19 cellular contexts compared by ENCODE assay signal in the genomic region with DNA sequence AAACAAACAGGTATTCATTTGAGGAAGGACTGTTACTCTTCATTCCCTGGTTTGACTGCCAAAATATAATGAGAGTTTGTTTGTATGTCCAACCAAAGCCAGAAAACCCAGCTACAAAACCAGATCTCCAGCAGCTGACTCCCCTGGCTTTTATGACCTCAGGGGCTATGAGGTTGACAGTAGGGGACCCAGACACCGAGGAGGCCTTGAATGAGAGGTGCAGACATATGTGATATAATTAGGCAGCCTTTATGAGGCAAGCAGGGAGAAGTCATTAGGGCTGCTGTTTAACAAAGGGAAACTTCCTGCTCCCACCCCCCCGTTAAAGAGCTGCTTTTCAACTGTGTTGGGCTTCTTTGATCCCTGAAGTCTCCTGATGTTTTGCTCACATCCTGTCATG.
"Had no signal": no experiment of that assay in that cellular context is flagged by ENCODE, and none has a peak within 500 bp of the region (broad histone marks: within the 10 kb centered on the region; RNA-seq: fewer than 3 reads in every experiment).

No MANE protein-coding gene starts in this region.

- H3K36me3 ChIP-seq: esophagus muscularis mucosa, gastrocnemius medialis, heart right ventricle, spleen, tibial nerve, upper lobe of right lung, vagina had no signal

- DNase-seq: effector memory CD4-positive, alpha-beta T cell; gastrocnemius medialis; heart right ventricle; hypothalamus; mucosa of descending colon; natural killer cell; posterior cingulate gyrus; spleen; stimulated activated CD4-positive, alpha-beta T cell treated with anti-CD3 and anti-CD28 coated beads, Interleukin-15, amount 100 ng/mL, for 24 hours; stimulated activated CD4-positive, alpha-beta T cell treated with anti-CD3 and anti-CD28 coated beads, Interleukin-1b, Interleukin-23, amount 100 ng/mL, for 48 hours; stimulated activated CD4-positive, alpha-beta T cell treated with anti-CD3 and anti-CD28 coated beads, Interleukin-4, amount 100 ng/mL, for 24 hours; stimulated activated naive B cell treated with anti-CD40 and anti-IgM and Interleukin-4, amounts not matched to agents 10 μg/mL and 1 μg/mL and 100 μg/mL, for 72 hours; stimulated activated naive CD8-positive, alpha-beta T cell treated with anti-CD3 and anti-CD28 coated beads, Interleukin-15, amount 100 ng/mL, for 72 hours; testis; upper lobe of right lung had no signal

- H3K27ac Mint-ChIP-seq: natural killer cell; stimulated activated naive B cell treated with anti-CD40 and anti-IgM and Interleukin-4, amounts not matched to agents 10 μg/mL and 1 μg/mL and 100 μg/mL, for 72 hours; stimulated activated naive CD8-positive, alpha-beta T cell treated with anti-CD3 and anti-CD28 coated beads, Interleukin-15, amount 100 ng/mL, for 72 hours had no signal

- H3K4me1 ChIP-seq: esophagus muscularis mucosa, gastrocnemius medialis, heart right ventricle, spleen, testis, tibial nerve, upper lobe of right lung, vagina had no signal

- H3K4me1 Mint-ChIP-seq: natural killer cell; stimulated activated naive B cell treated with anti-CD40 and anti-IgM and Interleukin-4, amounts not matched to agents 10 μg/mL and 1 μg/mL and 100 μg/mL, for 72 hours; stimulated activated naive CD8-positive, alpha-beta T cell treated with anti-CD3 and anti-CD28 coated beads, Interleukin-15, amount 100 ng/mL, for 72 hours had no signal

- H3K9me3 ChIP-seq: esophagus muscularis mucosa, gastrocnemius medialis, heart right ventricle, mucosa of descending colon, testis, tibial nerve, upper lobe of right lung, vagina had no signal

- H3K27ac ChIP-seq: epithelial cell of prostate, esophagus muscularis mucosa, gastrocnemius medialis, heart right ventricle, spleen, testis, tibial nerve, upper lobe of right lung, vagina had no signal

- H3K4me3 Mint-ChIP-seq: natural killer cell; stimulated activated naive B cell treated with anti-CD40 and anti-IgM and Interleukin-4, amounts not matched to agents 10 μg/mL and 1 μg/mL and 100 μg/mL, for 72 hours; stimulated activated naive CD8-positive, alpha-beta T cell treated with anti-CD3 and anti-CD28 coated beads, Interleukin-15, amount 100 ng/mL, for 72 hours had no signal

- H3K4me3 ChIP-seq: esophagus muscularis mucosa, gastrocnemius medialis, heart right ventricle, mucosa of descending colon, spleen, testis, tibial nerve, upper lobe of right lung, vagina had no signal

- H3K36me3 Mint-ChIP-seq: natural killer cell; stimulated activated naive B cell treated with anti-CD40 and anti-IgM and Interleukin-4, amounts not matched to agents 10 μg/mL and 1 μg/mL and 100 μg/mL, for 72 hours had no signal

- H3K9me3 Mint-ChIP-seq: stimulated activated naive CD8-positive, alpha-beta T cell treated with anti-CD3 and anti-CD28 coated beads, Interleukin-15, amount 100 ng/mL, for 72 hours had no signal

- H3K27me3 Mint-ChIP-seq: stimulated activated naive B cell treated with anti-CD40 and anti-IgM and Interleukin-4, amounts not matched to agents 10 μg/mL and 1 μg/mL and 100 μg/mL, for 72 hours; stimulated activated naive CD8-positive, alpha-beta T cell treated with anti-CD3 and anti-CD28 coated beads, Interleukin-15, amount 100 ng/mL, for 72 hours had no signal
